Comparison of ENCODE assay signal across 11 cellular contexts in the genomic region with DNA sequence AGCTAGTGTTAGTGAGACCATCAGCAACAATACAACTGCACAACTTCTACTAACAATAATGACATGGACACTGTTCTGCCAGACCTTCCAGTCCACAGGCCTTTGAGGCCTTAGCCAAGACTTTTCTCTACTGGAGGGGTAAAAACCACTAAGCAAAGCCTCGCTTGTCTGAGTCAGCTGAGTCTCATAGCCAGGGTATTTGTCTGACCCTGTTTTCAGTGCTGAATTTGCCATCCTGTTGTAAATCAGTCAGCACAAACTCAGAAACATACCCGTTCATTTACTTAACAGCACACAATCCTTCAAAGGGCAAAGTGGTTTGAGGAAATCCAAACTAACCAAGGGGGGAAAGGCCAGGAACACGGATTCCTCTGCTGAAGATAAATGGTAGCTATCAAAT.
DNase-seq lines count a peak whose midpoint lies in the region; ATAC-seq, FAIRE-seq and TF ChIP-seq lines count a peak whose summit lies in the region.
"Had no signal": no experiment of that assay in that cellular context is flagged by ENCODE, and none has a peak within 500 bp of the region (broad histone marks: within the 10 kb centered on the region; RNA-seq: fewer than 3 reads in every experiment).

No MANE protein-coding gene starts in this region.

- H3K4me2 ChIP-seq in K562 (ENCODE audit: insufficient read depth, low read length): no peak overlapping the region

- H3K27me3 ChIP-seq in K562 (ENCODE audit: control insufficient read depth in 2 of 2, insufficient read depth in 2 of 2, low read length in 2 of 2) (no peaks in the 10 kb centered on the region), kidney epithelial cell (ENCODE audit: control insufficient read depth, insufficient read depth, low read length) (no peaks in the 10 kb centered on the region)

- no peak for ATAC-seq in K562
- no peak for ATAC-seq in HG02840 (IDR thresholded peaks at IDR 0.05; ENCODE audit: low FRiP score, unreplicated experiment)

- H3K36me3 ChIP-seq in K562 (ENCODE audit: control insufficient read depth, insufficient read depth, low read length) (peaks cover 54% of the 10 kb centered on the region), kidney epithelial cell (ENCODE audit: control insufficient read depth, insufficient read depth, low read length) (no peaks in the 10 kb centered on the region)

- TF ChIP-seq RAD21 in K562 (CRISPR knock-in tag; conservative IDR thresholded peaks at IDR 0.05 in 1 of 2, IDR thresholded peaks at IDR 0.05 in 1 of 2): no peak

- TF ChIP-seq CTCF in K562 (IDR thresholded peaks at IDR 0.05 in 2 of 3, conservative IDR thresholded peaks at IDR 0.05 in 1 of 3; ENCODE audit: insufficient read depth in 2 of 3, low read depth in 1 of 3, low read length in 3 of 3) (no peak), kidney epithelial cell (IDR thresholded peaks at IDR 0.05; ENCODE audit: insufficient read depth, low read length, poor library complexity, severe bottlenecking) (no peak)

- peaks cover 91% of the 10 kb centered on the region for H3K79me2 ChIP-seq in K562 (ENCODE audit: control insufficient read depth, insufficient read depth, low read length)

- H2AFZ ChIP-seq in K562 (ENCODE audit: low read depth, low read length): no peak overlapping the region

- H3K9me1 ChIP-seq in K562 (ENCODE audit: control insufficient read depth, insufficient read depth, low read length): no peaks in the 10 kb centered on the region

- H3K9me3 ChIP-seq in K562 (replicated peaks; ENCODE audit: control insufficient read depth, insufficient read depth, low read depth, low read length): no peaks in the 10 kb centered on the region

- no peak for TF ChIP-seq EP300 in K562 (IDR thresholded peaks at IDR 0.05; ENCODE audit: low read length)

- CTCF ChIA-PET in K562 (lab: Yijun Ruan, JAX; ENCODE audit: low intra/inter-chr PET ratio): no interaction called here

- FAIRE-seq in K562 (lab: Jason Lieb, UNC): no peak
- FAIRE-seq in urothelium cell line (lab: Jason Lieb, UNC): no peak
- FAIRE-seq: TTC549 had no signal

- H3K4me1 ChIP-seq in K562 (replicated peaks in 1 of 2; ENCODE audit: control insufficient read depth in 2 of 2, insufficient read depth in 2 of 2, low read length in 2 of 2): no peaks in the 10 kb centered on the region; a peak in 2 of 5 replicates

- WGBS in K562 (ENCODE audit: insufficient coverage, low coverage, missing lambda C conversion rate): 60% methylated on average over 3 of the region's 3 CpGs

- no peak overlapping the region for H3K9ac ChIP-seq in K562 (ENCODE audit: insufficient read depth in 1 of 2, low read depth in 2 of 2, low read length in 2 of 2)

- in situ Hi-C loops in K562 (cut with MboI): no loop called here

- H4K20me1 ChIP-seq in K562 (replicated peaks; ENCODE audit: control insufficient read depth, insufficient read depth, low read length): peaks cover 19% of the 10 kb centered on the region

- no TSS peak for BruUV-seq in K562 (replicated peaks; lab: Mats Ljungman, UMichigan)

- POLR2A ChIA-PET in K562 (lab: Yijun Ruan, JAX): interaction anchor here (0.8 kb wide), 1 partner anchor 13 kb away, joined by 6 read pairs; no protein-coding TSS in a partner anchor

- no peak overlapping the region for H3K27ac ChIP-seq in K562 (ENCODE audit: extremely low read depth, low read depth, low read length)

- TF ChIP-seq POLR2A in K562 (conservative IDR thresholded peaks at IDR 0.05): no peak

- DNase-seq in HK-2 (ENCODE audit: unreplicated experiment): peak; percentile 32
- DNase-seq in K562 (ENCODE audit: extremely low read depth in 1 of 4, low spot score in 3 of 4): no peak
- DNase-seq in kidney epithelial cell (ENCODE audit: low read depth): peak; percentile 59
- DNase-seq in urothelium cell line (ENCODE audit: low spot score): peak; percentile 45
- DNase-seq in DMS79 (lab: John Stamatoyannopoulos, UW): no peak
- DNase-seq in NCI-H526 (lab: John Stamatoyannopoulos, UW): no peak
- DNase-seq: GOT3, OCI-M1, posterior cingulate gyrus had no signal

- intact Hi-C loops in K562 (cut with micrococcal nuclease): no loop called here

- H3K4me3 ChIP-seq in K562 (no peak overlapping the region), kidney epithelial cell (ENCODE audit: low read depth, low read length) (no peak overlapping the region)

TF ChIP-seq in K562, 482 proteins besides CTCF, POLR2A, EP300 and RAD21:
- no peak for TF ChIP-seq DPF2 (IDR thresholded peaks at IDR 0.05)
- peak; percentile 39 for TF ChIP-seq MEIS2 (IDR thresholded peaks at IDR 0.05; ENCODE audit: partially characterized antibody)

Comparison
In these comparisons a context has a peak if more than half of its experiments do, and no peak if none do; other contexts are left out.
1. DNase-seq: peak in HK-2 (single experiment), kidney epithelial cell (single experiment) and urothelium cell line (single experiment); none in K562 (0 of 4), DMS79 (single experiment) and NCI-H526 (0 of 2).